In genomic region chr2:131064589-131065232, GRCh38 we compare ENCODE assay signal across 18 cellular contexts. TPM values are rescaled to one million over a fixed set of nuclear protein-coding genes. Genes with fewer than 3 reads are reported as not detected.
DNase-seq lines count a peak whose midpoint lies in the region; ATAC-seq and TF ChIP-seq lines count a peak whose summit lies in the region.
"Had no signal": no experiment of that assay in that cellular context is flagged by ENCODE, and none has a peak within 500 bp of the region (broad histone marks: within the 10 kb centered on the region; RNA-seq: fewer than 3 reads in every experiment).

No MANE protein-coding gene starts in this region.

- no peak overlapping the region for H2BK12ac ChIP-seq in H9 (ENCODE audit: insufficient read length, low read depth, low read length)

- intact Hi-C loops in CD4-positive, alpha-beta memory T cell (cut with micrococcal nuclease) = no loop called here
- intact Hi-C loops in spleen (cut with DNase I; ENCODE audit: low total_unique reads) = no loop called here

- no peak overlapping the region for H2BK120ac ChIP-seq in H9 (ENCODE audit: low read depth, low read length, poor library complexity, severe bottlenecking)

- H3K36me3 Mint-ChIP-seq in CD4-positive, alpha-beta memory T cell = peaks cover 35 to 56% of the 10 kb centered on the region in 2 donors
- H3K36me3 Mint-ChIP-seq in H9 (ENCODE audit: insufficient read depth in 1 of 3, low read depth in 3 of 3) (peaks cover 29 to 80% (median 67%) of the 10 kb centered on the region in 3 experiments), endothelial cell (ENCODE audit: low read depth, unreplicated experiment) (peaks cover 24% of the 10 kb centered on the region), mesothelial cell of epicardium (peaks cover 39% of the 10 kb centered on the region)

- no peak overlapping the region for H3K18ac ChIP-seq in H9 (ENCODE audit: insufficient read length, low read depth, low read length)

- H2BK15ac ChIP-seq in H9 (ENCODE audit: low read depth, low read length) = no peak overlapping the region

- TF ChIP-seq CTCF in H9 (conservative IDR thresholded peaks at IDR 0.05) = no peak
- no peak for TF ChIP-seq CTCF in endothelial cell (IDR thresholded peaks at IDR 0.05; ENCODE audit: unreplicated experiment)
- TF ChIP-seq CTCF in mesothelial cell of epicardium (IDR thresholded peaks at IDR 0.05; ENCODE audit: unreplicated experiment) = no peak
- TF ChIP-seq CTCF in spleen (IDR thresholded peaks at IDR 0.05 in 8 of 11, conservative IDR thresholded peaks at IDR 0.05 in 3 of 11) = no peak

- CTCF ChIA-PET in CD4-positive, alpha-beta memory T cell (lab: Charles Lee; ENCODE audit: partially characterized antibody) = no interaction called here

- H3K23ac ChIP-seq in H9 (ENCODE audit: insufficient read length, low read depth, low read length) = no peak overlapping the region

- no peaks in the 10 kb centered on the region for H3K27me3 ChIP-seq in CD4-positive, alpha-beta memory T cell (ENCODE audit: insufficient read depth, low read length)
- H3K27me3 ChIP-seq in H9 (ENCODE audit: insufficient read depth, low read length) (no peaks in the 10 kb centered on the region), spleen (replicated peaks in 1 of 7) (no peaks in the 10 kb centered on the region), Karpas-422 (ENCODE audit: low read length) (no peaks in the 10 kb centered on the region)
- H3K27me3 ChIP-seq: colonic mucosa had no signal

- H2BK20ac ChIP-seq in H9 (ENCODE audit: low read depth, low read length, poor library complexity, severe bottlenecking) = no peak overlapping the region

- no peaks in the 10 kb centered on the region for H3K27me3 Mint-ChIP-seq in CD4-positive, alpha-beta memory T cell
- H3K27me3 Mint-ChIP-seq in H9 (ENCODE audit: low read depth) (no peaks in the 10 kb centered on the region), endothelial cell (ENCODE audit: unreplicated experiment) (peaks cover 8% of the 10 kb centered on the region), mesothelial cell of epicardium (ENCODE audit: low read depth) (no peaks in the 10 kb centered on the region)
- H3K27me3 Mint-ChIP-seq: CD4-positive, CD25-positive, alpha-beta regulatory T cell; naive thymus-derived CD4-positive, alpha-beta T cell had no signal

- no peak overlapping the region for H3T11ph ChIP-seq in H9 (ENCODE audit: low read length)

- H3K4me1 Mint-ChIP-seq in CD4-positive, alpha-beta memory T cell = peaks cover 29 to 58% (median 33%) of the 10 kb centered on the region in 4 donors
- H3K4me1 Mint-ChIP-seq in H9 (peaks cover 10% of the 10 kb centered on the region in 2 experiments; a peak in 3 of 4 replicates), endothelial cell (ENCODE audit: unreplicated experiment) (peaks cover 14% of the 10 kb centered on the region), mesothelial cell of epicardium (peaks cover 16% of the 10 kb centered on the region)

- TF ChIP-seq POLR2A in spleen (IDR thresholded peaks at IDR 0.05) = no peak

- no peak overlapping the region for H2BK5ac ChIP-seq in H9 (ENCODE audit: insufficient read length, low read length)

- H2AFZ ChIP-seq in H9 (ENCODE audit: low read length) = no peak overlapping the region
- no peak overlapping the region for H2AFZ ChIP-seq in Karpas-422 (ENCODE audit: low read length)

- no peaks in the 10 kb centered on the region for H3K9me2 ChIP-seq in Karpas-422 (replicated peaks; ENCODE audit: insufficient read depth, low read length)

- H4K8ac ChIP-seq in H9 (replicated peaks; ENCODE audit: insufficient read length, low read depth, low read length) = no peak overlapping the region

- H3K4ac ChIP-seq in H9 (ENCODE audit: low read depth, low read length) = no peak overlapping the region

- no peak overlapping the region for H3K14ac ChIP-seq in H9 (ENCODE audit: insufficient read depth, low read length)

- H3K79me2 ChIP-seq in H9 (ENCODE audit: insufficient read depth, low read length) = peaks cover 36% of the 10 kb centered on the region; the same call in 1 of the 2 replicates
- H3K79me2 ChIP-seq in Karpas-422 (ENCODE audit: low read length) = peaks cover 96% of the 10 kb centered on the region

- no peaks in the 10 kb centered on the region for H3K9me3 ChIP-seq in CD4-positive, alpha-beta memory T cell (ENCODE audit: control insufficient read depth in 1 of 2, low read length in 2 of 2)
- H3K9me3 ChIP-seq in H9 (ENCODE audit: control insufficient read depth, low read depth, low read length) (no peaks in the 10 kb centered on the region), spleen (no peaks in the 10 kb centered on the region), Karpas-422 (ENCODE audit: low read length) (no peaks in the 10 kb centered on the region)
- H3K9me3 ChIP-seq: colonic mucosa, thoracic aorta had no signal

- no peak overlapping the region for H4K5ac ChIP-seq in H9 (ENCODE audit: insufficient read length, low read depth, low read length)

- H3K4me2 ChIP-seq in H9 (ENCODE audit: insufficient read depth, insufficient read length, low read length) = no peak overlapping the region
- no peak overlapping the region for H3K4me2 ChIP-seq in Karpas-422 (ENCODE audit: low read depth, low read length, poor library complexity, severe bottlenecking)

- no peak overlapping the region for H4K91ac ChIP-seq in H9 (ENCODE audit: insufficient read length, low read depth, low read length)

- peak overlapping the region in 4 of 7 donors; percentile 48 to 86 (median 70) for H3K27ac Mint-ChIP-seq in CD4-positive, alpha-beta memory T cell
- H3K27ac Mint-ChIP-seq in H9 (peak overlapping the region in 2 of 3 experiments; percentile 13 to 59; a peak in 5 of 7 replicates), endothelial cell (ENCODE audit: unreplicated experiment) (peak overlapping the region; percentile 7), mesothelial cell of epicardium (peak overlapping the region; percentile 77)
- H3K27ac Mint-ChIP-seq: stimulated activated effector memory CD8-positive, alpha-beta T cell treated with anti-CD3 and anti-CD28 coated beads, Interleukin-12 subunit alpha, Interleukin-12 subunit beta, amount 100 ng/mL, for 72 hours had no signal

- H3K9me3 Mint-ChIP-seq in CD4-positive, alpha-beta memory T cell = no peaks in the 10 kb centered on the region
- H3K9me3 Mint-ChIP-seq in H9 (no peaks in the 10 kb centered on the region), endothelial cell (ENCODE audit: unreplicated experiment) (no peaks in the 10 kb centered on the region), mesothelial cell of epicardium (no peaks in the 10 kb centered on the region)
- H3K9me3 Mint-ChIP-seq: CD4-positive, CD25-positive, alpha-beta regulatory T cell; naive thymus-derived CD4-positive, alpha-beta T cell; stimulated activated effector memory CD8-positive, alpha-beta T cell treated with anti-CD3 and anti-CD28 coated beads, Interleukin-12 subunit alpha, Interleukin-12 subunit beta, amount 100 ng/mL, for 72 hours had no signal

- H4K20me1 ChIP-seq in H9 (ENCODE audit: control insufficient read depth, insufficient read depth, insufficient read length) (no peaks in the 10 kb centered on the region), Karpas-422 (ENCODE audit: insufficient read depth, low read depth, low read length) (peaks cover 30% of the 10 kb centered on the region; the same call in 1 of the 2 replicates)

- H3K4me3 Mint-ChIP-seq in CD4-positive, alpha-beta memory T cell = peak overlapping the region in 2 of 8 donors; percentile 0 to 45
- H3K4me3 Mint-ChIP-seq in H9 (no peak overlapping the region), endothelial cell (ENCODE audit: unreplicated experiment) (no peak overlapping the region), mesothelial cell of epicardium (no peak overlapping the region)
- H3K4me3 Mint-ChIP-seq: naive thymus-derived CD4-positive, alpha-beta T cell; stimulated activated effector memory CD8-positive, alpha-beta T cell treated with anti-CD3 and anti-CD28 coated beads, Interleukin-12 subunit alpha, Interleukin-12 subunit beta, amount 100 ng/mL, for 72 hours had no signal

- no peaks in the 10 kb centered on the region for H3K4me1 ChIP-seq in CD4-positive, alpha-beta memory T cell (ENCODE audit: insufficient read depth, low read length)
- no peaks in the 10 kb centered on the region for H3K4me1 ChIP-seq in H9 (ENCODE audit: insufficient read depth, low read length)
- H3K4me1 ChIP-seq in spleen = peaks cover 0 to 42% (median 18%) of the 10 kb centered on the region in 6 donors
- H3K4me1 ChIP-seq in Karpas-422 (ENCODE audit: low read length) = no peaks in the 10 kb centered on the region
- H3K4me1 ChIP-seq: colonic mucosa had no signal

- H3K23me2 ChIP-seq in H9 (ENCODE audit: insufficient read length, low read depth, low read length, poor library complexity, severe bottlenecking) = no peaks in the 10 kb centered on the region

- H3K4me3 ChIP-seq in CD4-positive, alpha-beta memory T cell (ENCODE audit: low read length in 2 of 2) = no peak overlapping the region
- no peak overlapping the region for H3K4me3 ChIP-seq in spleen
- no peak overlapping the region for H3K4me3 ChIP-seq in Karpas-422 (ENCODE audit: low read length)
- H3K4me3 ChIP-seq: colonic mucosa, thoracic aorta had no signal

- no peak for ATAC-seq in HG03442 (IDR thresholded peaks at IDR 0.05; ENCODE audit: unreplicated experiment)
- ATAC-seq: activated CD4-positive, CD25-positive, alpha-beta regulatory T cell treated with anti-CD3 and anti-CD28 coated beads, Interleukin-2, amount 50 U/mL, for 24 hours; naive thymus-derived CD4-positive, alpha-beta T cell; stimulated activated effector memory CD8-positive, alpha-beta T cell treated with anti-CD3 and anti-CD28 coated beads, Interleukin-12 subunit alpha, Interleukin-12 subunit beta, amount 100 ng/mL, for 72 hours had no signal

- H3K56ac ChIP-seq in H9 (ENCODE audit: insufficient read length, low read depth, low read length) = no peak overlapping the region

- peaks cover 10% of the 10 kb centered on the region for H3K79me1 ChIP-seq in H9 (ENCODE audit: insufficient read depth, low read depth, low read length, poor library complexity, severe bottlenecking)

- WGBS in H9 (ENCODE audit: extremely low coverage, insufficient read length, low lambda C conversion rate) = no CpG with 5 or more reads among the region's 11 CpGs
- WGBS in spleen, 5 donors = 72 to 86% (median 82%) methylated on average over 11 of the region's 11 CpGs

- no peak overlapping the region for H3K9ac ChIP-seq in H9 (ENCODE audit: extremely low read depth, insufficient read length, low read length)
- H3K9ac ChIP-seq in Karpas-422 (ENCODE audit: low read length) = no peak overlapping the region

- no peak for DNase-seq in CD4-positive, alpha-beta memory T cell
- DNase-seq in H9 (no peak), endothelial cell (ENCODE audit: low spot score) (no peak), mesothelial cell of epicardium (ENCODE audit: low spot score in 2 of 2, unreplicated experiment in 2 of 2) (no peak), spleen (no peak), iPS-NIHi7 (ENCODE audit: extremely low spot score) (no peak), Karpas-422 (no peak)
- DNase-seq: CD4-positive, CD25-positive, alpha-beta regulatory T cell; colonic mucosa; DMS 273 treated with DMSO at 0.1 percent for 48 hours; naive thymus-derived CD4-positive, alpha-beta T cell; NCI-H1436; NCI-H524; posterior cingulate gyrus had no signal

- H3K36me3 ChIP-seq in CD4-positive, alpha-beta memory T cell (ENCODE audit: insufficient read depth, low read length) = peaks cover 27% of the 10 kb centered on the region
- H3K36me3 ChIP-seq in spleen = peaks cover 0 to 96% (median 33%) of the 10 kb centered on the region in 6 donors
- peaks cover 26% of the 10 kb centered on the region; the same call in 1 of the 2 replicates for H3K36me3 ChIP-seq in Karpas-422 (ENCODE audit: insufficient read depth, low read length)
- H3K36me3 ChIP-seq: colonic mucosa had no signal

- H2AK5ac ChIP-seq in H9 (ENCODE audit: insufficient read length, low read length) = no peak overlapping the region

- POLR2A ChIA-PET in CD4-positive, alpha-beta memory T cell (lab: Charles Lee; ENCODE audit: partially characterized antibody) = no interaction called here

- H3K27ac ChIP-seq in CD4-positive, alpha-beta memory T cell (ENCODE audit: low read depth, low read length) = no peak overlapping the region
- H3K27ac ChIP-seq in H9 (ENCODE audit: insufficient read length, low read depth, low read length) (no peak overlapping the region), spleen (no peak overlapping the region), Karpas-422 (ENCODE audit: low read length) (no peak overlapping the region)
- H3K27ac ChIP-seq: colonic mucosa, thoracic aorta had no signal

RNA-seq across cellular contexts. Expression of gene FAM168B, which starts 28.5 kb away (rescaled TPM):
- 10 to 100 TPM; 79.4 to 81.0 TPM for total RNA-seq in CD4-positive, alpha-beta memory T cell
- 10 to 100 TPM; 17.4 to 37.2 TPM for polyA plus RNA-seq in CD4-positive, alpha-beta memory T cell
- total RNA-seq in H9 (2021) = 75.1 and 81.4 TPM in 2 replicates
- total RNA-seq in endothelial cell (ENCODE audit: unreplicated experiment) = 72.0 TPM
- total RNA-seq in mesothelial cell of epicardium = 114 to 119 TPM (median 116 TPM) in 3 replicates
- total RNA-seq in spleen = 100 to 1,000 TPM in 2 of 7 donors, 10 to 100 TPM in 5; 46.5 to 107 (median 67.0) TPM
- polyA plus RNA-seq in spleen = 10 to 100 TPM; 10.9 to 22.1 (median 13.3) TPM
- total RNA-seq in Karpas-422 (2014; rRNA removed; shearing (Covaris generic); ENCODE audit: low replicate concordance) = 43.2 and 62.7 TPM in 2 replicates

RNA-seq across cellular contexts. Expression of gene PLEKHB2, which starts 40.4 kb away (rescaled TPM):
- 10 to 100 TPM; 45.5 to 48.3 TPM for total RNA-seq in CD4-positive, alpha-beta memory T cell
- 10 to 100 TPM; 70.3 to 84.2 TPM for polyA plus RNA-seq in CD4-positive, alpha-beta memory T cell
- total RNA-seq in H9 (2021) = 55.9 TPM in 2 replicates
- 59.2 TPM for total RNA-seq in endothelial cell (ENCODE audit: unreplicated experiment)
- total RNA-seq in mesothelial cell of epicardium = 30.9 to 34.6 TPM (median 33.0 TPM) in 3 replicates
- total RNA-seq in spleen = 10 to 100 TPM; 57.3 to 95.4 (median 79.5) TPM
- polyA plus RNA-seq in spleen = 10 to 100 TPM; 17.2 to 37.9 (median 20.1) TPM
- total RNA-seq in Karpas-422 (2014; rRNA removed; shearing (Covaris generic); ENCODE audit: low replicate concordance) = 55.0 and 74.4 TPM in 2 replicates

Comparison
In these comparisons a context has a peak if more than half of its experiments do, and no peak if none do; other contexts are left out.
1. H3K27ac Mint-ChIP-seq: peak in every context shown above with its lines; median percentile 77 in mesothelial cell of epicardium; 70 in CD4-positive, alpha-beta memory T cell; 36 in H9; 7 in endothelial cell.